ENCODE assay signal across 8 cellular contexts in genomic region chr20:35700625-35701148, GRCh38. TPM values are rescaled to one million over a fixed set of nuclear protein-coding genes. Genes with fewer than 3 reads are reported as not detected.
DNase-seq lines count a peak whose midpoint lies in the region; ATAC-seq and TF ChIP-seq lines count a peak whose summit lies in the region.

No MANE protein-coding gene starts in this region.

- TF ChIP-seq CTCF in brain (conservative IDR thresholded peaks at IDR 0.05) (no peak), tibial artery (IDR thresholded peaks at IDR 0.05) (no peak)

- peak overlapping the region in 3 of 5 experiments; percentile 67 to 97 (median 96) for H3K27ac Mint-ChIP-seq in brain
- peak overlapping the region; percentile 88 to 98 for H3K27ac Mint-ChIP-seq in natural killer cell treated with Interleukin-12 subunit alpha and Interleukin-12 subunit beta and Interleukin-15 and Interleukin-18, amount 100 ng/mL, for 72 hours

- H3K27me3 Mint-ChIP-seq in brain, result peaks cover 10% of the 10 kb centered on the region
- no peaks in the 10 kb centered on the region for H3K27me3 Mint-ChIP-seq in natural killer cell treated with Interleukin-12 subunit alpha and Interleukin-12 subunit beta and Interleukin-15 and Interleukin-18, amount 100 ng/mL, for 72 hours

- ATAC-seq in natural killer cell treated with Interleukin-12 subunit alpha and Interleukin-12 subunit beta and Interleukin-15 and Interleukin-18, amount 100 ng/mL, for 72 hours, result no peak

- H3K36me3 Mint-ChIP-seq in brain, result peaks cover 47% of the 10 kb centered on the region
- peaks cover 39% of the 10 kb centered on the region for H3K36me3 Mint-ChIP-seq in natural killer cell treated with Interleukin-12 subunit alpha and Interleukin-12 subunit beta and Interleukin-15 and Interleukin-18, amount 100 ng/mL, for 72 hours

- H3K9me3 Mint-ChIP-seq in brain, result no peaks in the 10 kb centered on the region
- no peaks in the 10 kb centered on the region for H3K9me3 Mint-ChIP-seq in natural killer cell treated with Interleukin-12 subunit alpha and Interleukin-12 subunit beta and Interleukin-15 and Interleukin-18, amount 100 ng/mL, for 72 hours

- peaks cover 37 to 57% (median 44%) of the 10 kb centered on the region in 3 donors for H3K36me3 ChIP-seq in tibial artery

- intact Hi-C loops in tibial artery (cut with DNase I; ENCODE audit: low total_unique reads), result no loop called here

- peaks cover 0 to 26% (median 17%) of the 10 kb centered on the region in 4 donors for H3K4me1 ChIP-seq in tibial artery

- peak overlapping the region; percentile 91 to 98 (median 93) for H3K4me3 Mint-ChIP-seq in brain
- peak overlapping the region; percentile 98 for H3K4me3 Mint-ChIP-seq in natural killer cell treated with Interleukin-12 subunit alpha and Interleukin-12 subunit beta and Interleukin-15 and Interleukin-18, amount 100 ng/mL, for 72 hours

- peak overlapping the region in 1 of 2 donors; percentile 98 for H3K27ac ChIP-seq in tibial artery

- peaks cover 37% of the 10 kb centered on the region for H3K4me1 Mint-ChIP-seq in brain
- H3K4me1 Mint-ChIP-seq in natural killer cell treated with Interleukin-12 subunit alpha and Interleukin-12 subunit beta and Interleukin-15 and Interleukin-18, amount 100 ng/mL, for 72 hours (ENCODE audit: low read depth in 2 of 2), result peaks cover 41 to 47% of the 10 kb centered on the region in 2 donors

- no peaks in the 10 kb centered on the region for H3K9me3 ChIP-seq in tibial artery

- DNase-seq in COLO829 (ENCODE audit: low spot score) (peak; percentile 55), LHCN-M2 (ENCODE audit: low read depth) (peak; percentile 37), NCI-H524 (lab: John Stamatoyannopoulos, UW) (no peak), tibial artery (no peak), SHP77 treated with DMSO at 0.1 percent for 48 hours (lab: John Stamatoyannopoulos, UW) (no peak)
- no peak for DNase-seq in natural killer cell treated with Interleukin-12 subunit alpha and Interleukin-12 subunit beta and Interleukin-15 and Interleukin-18, amount 100 ng/mL, for 72 hours (ENCODE audit: low spot score)
- DNase-seq in stimulated activated naive CD4-positive, alpha-beta T cell (lab: John Stamatoyannopoulos, UW), result no peak

- no peak overlapping the region for H3K4me3 ChIP-seq in tibial artery

- no peaks in the 10 kb centered on the region for H3K27me3 ChIP-seq in tibial artery

RNA-seq across cellular contexts. Expression of gene ROMO1, which starts 1.5 kb away (rescaled TPM):
- 277 and 325 TPM in 2 replicates for total RNA-seq in LHCN-M2 (2014; rRNA removed)
- polyA plus RNA-seq in LHCN-M2 (2012), result 606 TPM
- polyA plus RNA-seq in brain (ENCODE audit: insufficient read depth, low read depth, low replicate concordance), result 249 TPM
- 100 to 1,000 TPM in 1 of 2 donors, 10 to 100 TPM in 1; 71.0 to 101 TPM for total RNA-seq in natural killer cell treated with Interleukin-12 subunit alpha and Interleukin-12 subunit beta and Interleukin-15 and Interleukin-18, amount 100 ng/mL, for 72 hours

RNA-seq across cellular contexts. Expression of gene NFS1, which starts 1.5 kb away (rescaled TPM):
- total RNA-seq in LHCN-M2 (2014; rRNA removed), result 23.0 and 32.4 TPM in 2 replicates
- 21.8 TPM for polyA plus RNA-seq in LHCN-M2 (2012)
- 44.4 TPM for polyA plus RNA-seq in brain (ENCODE audit: insufficient read depth, low read depth, low replicate concordance)
- 10 to 100 TPM; 27.0 to 37.4 TPM for total RNA-seq in natural killer cell treated with Interleukin-12 subunit alpha and Interleukin-12 subunit beta and Interleukin-15 and Interleukin-18, amount 100 ng/mL, for 72 hours

RNA-seq across cellular contexts. Expression of gene CPNE1, which starts 36.0 kb away (rescaled TPM):
- 148 and 168 TPM in 2 replicates for total RNA-seq in LHCN-M2 (2014; rRNA removed)
- 244 TPM for polyA plus RNA-seq in LHCN-M2 (2012)
- polyA plus RNA-seq in brain (ENCODE audit: insufficient read depth, low read depth, low replicate concordance), result 337 TPM
- total RNA-seq in natural killer cell treated with Interleukin-12 subunit alpha and Interleukin-12 subunit beta and Interleukin-15 and Interleukin-18, amount 100 ng/mL, for 72 hours, result 100 to 1,000 TPM; 266 to 324 TPM

RNA-seq across cellular contexts. Expression of gene RBM12, which starts 36.0 kb away (rescaled TPM):
- total RNA-seq in LHCN-M2 (2014; rRNA removed), result 45.7 and 46.2 TPM in 2 replicates
- polyA plus RNA-seq in LHCN-M2 (2012), result 27.6 TPM
- polyA plus RNA-seq in brain (ENCODE audit: insufficient read depth, low read depth, low replicate concordance), result 40.6 TPM
- 100 to 1,000 TPM; 125 to 143 TPM for total RNA-seq in natural killer cell treated with Interleukin-12 subunit alpha and Interleukin-12 subunit beta and Interleukin-15 and Interleukin-18, amount 100 ng/mL, for 72 hours

RNA-seq across cellular contexts. Expression of gene RBM39, which starts 41.4 kb away (rescaled TPM):
- total RNA-seq in LHCN-M2 (2014; rRNA removed), result 195 and 210 TPM in 2 replicates
- polyA plus RNA-seq in LHCN-M2 (2012), result 67.2 TPM
- polyA plus RNA-seq in brain (ENCODE audit: insufficient read depth, low read depth, low replicate concordance), result 105 TPM
- 100 to 1,000 TPM; 404 to 438 TPM for total RNA-seq in natural killer cell treated with Interleukin-12 subunit alpha and Interleukin-12 subunit beta and Interleukin-15 and Interleukin-18, amount 100 ng/mL, for 72 hours

Comparison
In these comparisons a context has a peak if more than half of its experiments do, and no peak if none do; other contexts are left out.
1. DNase-seq: peak in COLO829 (single experiment) and LHCN-M2 (single experiment); none in natural killer cell treated with Interleukin-12 subunit alpha and Interleukin-12 subunit beta and Interleukin-15 and Interleukin-18, amount 100 ng/mL, for 72 hours (single experiment), NCI-H524 (0 of 2), stimulated activated naive CD4-positive, alpha-beta T cell (0 of 6), tibial artery (0 of 2) and SHP77 treated with DMSO at 0.1 percent for 48 hours (single experiment).